ENCODE assay signal across 1 cellular context in genomic region chr15:66701422-66702034, GRCh38.
A peak's percentile ranks its signal among the peaks of the same experiment; 100 is the strongest.
TF ChIP-seq lines count a peak whose summit lies in the region.

No MANE protein-coding gene starts in this region.

TF ChIP-seq in HepG2, 621 proteins besides CTCF, POLR2A, EP300 and RAD21 (continued from another document and continues in another):
- TF ChIP-seq ARNT2 (CRISPR knock-in tag; IDR thresholded peaks at IDR 0.05; ENCODE audit: low read depth) (0 out of 2 replicates have a peak, but pooled peaks have one; percentile 31), E2F2 (CRISPR knock-in tag; IDR thresholded peaks at IDR 0.05; ENCODE audit: borderline replicate concordance) (no peak), MTF1 (CRISPR knock-in tag; IDR thresholded peaks at IDR 0.05) (no peak), RFXANK (CRISPR knock-in tag; IDR thresholded peaks at IDR 0.05) (no peak), PATZ1 (CRISPR knock-in tag; IDR thresholded peaks at IDR 0.05) (no peak), ZNF260 (CRISPR knock-in tag; IDR thresholded peaks at IDR 0.05; ENCODE audit: borderline replicate concordance, low read depth) (no peak), MAZ (IDR thresholded peaks at IDR 0.05; ENCODE audit: borderline replicate concordance, low read depth, low read length) (no peak), MAZ (CRISPR knock-in tag; IDR thresholded peaks at IDR 0.05; ENCODE audit: low read depth) (no peak; the same call in 1 of the 2 replicates), SP4 (CRISPR knock-in tag; IDR thresholded peaks at IDR 0.05) (0 out of 2 replicates have a peak, but pooled peaks have one; percentile 11), ZNF598 (CRISPR knock-in tag; IDR thresholded peaks at IDR 0.05; ENCODE audit: borderline replicate concordance) (no peak), REL (CRISPR knock-in tag; conservative IDR thresholded peaks at IDR 0.05) (0 out of 2 replicates have a peak, but pooled peaks have one; percentile 44), KLF16 (CRISPR knock-in tag; IDR thresholded peaks at IDR 0.05) (peak in 1 of 2 experiments; percentile 14; a peak in 1 of 4 replicates), SP1 (IDR thresholded peaks at IDR 0.05) (no peak), SP1 (CRISPR knock-in tag; IDR thresholded peaks at IDR 0.05) (0 out of 2 replicates have a peak, but pooled peaks have one; percentile 8), ZBTB14 (CRISPR knock-in tag; IDR thresholded peaks at IDR 0.05) (peak; percentile 56), ZBTB7A (CRISPR knock-in tag; IDR thresholded peaks at IDR 0.05) (peak; percentile 21; the same call in 1 of the 2 replicates), ISL2 (CRISPR knock-in tag; IDR thresholded peaks at IDR 0.05) (peak; percentile 6; the same call in 1 of the 2 replicates), ZBTB2 (CRISPR knock-in tag; IDR thresholded peaks at IDR 0.05; ENCODE audit: low read depth) (0 out of 2 replicates have a peak, but pooled peaks have one; percentile 41), ZNF280D (CRISPR knock-in tag; IDR thresholded peaks at IDR 0.05) (no peak), ZNF563 (CRISPR knock-in tag; IDR thresholded peaks at IDR 0.05) (no peak), CCAR2 (optimal IDR thresholded peaks at IDR 0.05; ENCODE audit: low read depth, low read length) (no peak), ZNF646 (CRISPR knock-in tag; IDR thresholded peaks at IDR 0.05) (peak; percentile 85), ZBTB43 (CRISPR knock-in tag; conservative IDR thresholded peaks at IDR 0.05) (0 out of 2 replicates have a peak, but pooled peaks have one; percentile 35), HMG20B (CRISPR knock-in tag; conservative IDR thresholded peaks at IDR 0.05) (no peak), RBFOX2 (IDR thresholded peaks at IDR 0.05; ENCODE audit: low read depth, low read length) (peak; percentile 41; the same call in 1 of the 2 replicates), MIXL1 (CRISPR knock-in tag; IDR thresholded peaks at IDR 0.05) (peak; percentile 4; the same call in 1 of the 2 replicates), ZNF556 (CRISPR knock-in tag; IDR thresholded peaks at IDR 0.05; ENCODE audit: borderline replicate concordance) (no peak), FOXC1 (CRISPR knock-in tag; IDR thresholded peaks at IDR 0.05; ENCODE audit: borderline replicate concordance) (no peak; the same call in 1 of the 2 replicates), ZNF276 (CRISPR knock-in tag; IDR thresholded peaks at IDR 0.05; ENCODE audit: low read depth) (no peak), CHCHD3 (CRISPR knock-in tag; IDR thresholded peaks at IDR 0.05) (no peak), BORCS8-MEF2B (CRISPR knock-in tag; IDR thresholded peaks at IDR 0.05) (no peak), MIER2 (CRISPR knock-in tag; IDR thresholded peaks at IDR 0.05) (0 out of 2 replicates have a peak, but pooled peaks have one; percentile 31), ZFX (CRISPR knock-in tag; IDR thresholded peaks at IDR 0.05; ENCODE audit: low read depth) (peak; percentile 38; the same call in 1 of the 2 replicates), RCOR2 (CRISPR knock-in tag; IDR thresholded peaks at IDR 0.05) (no peak), ZNF790 (CRISPR knock-in tag; IDR thresholded peaks at IDR 0.05; ENCODE audit: borderline replicate concordance) (0 out of 2 replicates have a peak, but pooled peaks have one; percentile 13), SP5 (CRISPR knock-in tag; IDR thresholded peaks at IDR 0.05; ENCODE audit: borderline replicate concordance, low read depth) (no peak), MXD3 (CRISPR knock-in tag; IDR thresholded peaks at IDR 0.05) (no peak), ZBTB46 (CRISPR knock-in tag; IDR thresholded peaks at IDR 0.05; ENCODE audit: borderline replicate concordance) (0 out of 2 replicates have a peak, but pooled peaks have one; percentile 60)
